8 cellular contexts compared by ENCODE assay signal in the genomic region with DNA sequence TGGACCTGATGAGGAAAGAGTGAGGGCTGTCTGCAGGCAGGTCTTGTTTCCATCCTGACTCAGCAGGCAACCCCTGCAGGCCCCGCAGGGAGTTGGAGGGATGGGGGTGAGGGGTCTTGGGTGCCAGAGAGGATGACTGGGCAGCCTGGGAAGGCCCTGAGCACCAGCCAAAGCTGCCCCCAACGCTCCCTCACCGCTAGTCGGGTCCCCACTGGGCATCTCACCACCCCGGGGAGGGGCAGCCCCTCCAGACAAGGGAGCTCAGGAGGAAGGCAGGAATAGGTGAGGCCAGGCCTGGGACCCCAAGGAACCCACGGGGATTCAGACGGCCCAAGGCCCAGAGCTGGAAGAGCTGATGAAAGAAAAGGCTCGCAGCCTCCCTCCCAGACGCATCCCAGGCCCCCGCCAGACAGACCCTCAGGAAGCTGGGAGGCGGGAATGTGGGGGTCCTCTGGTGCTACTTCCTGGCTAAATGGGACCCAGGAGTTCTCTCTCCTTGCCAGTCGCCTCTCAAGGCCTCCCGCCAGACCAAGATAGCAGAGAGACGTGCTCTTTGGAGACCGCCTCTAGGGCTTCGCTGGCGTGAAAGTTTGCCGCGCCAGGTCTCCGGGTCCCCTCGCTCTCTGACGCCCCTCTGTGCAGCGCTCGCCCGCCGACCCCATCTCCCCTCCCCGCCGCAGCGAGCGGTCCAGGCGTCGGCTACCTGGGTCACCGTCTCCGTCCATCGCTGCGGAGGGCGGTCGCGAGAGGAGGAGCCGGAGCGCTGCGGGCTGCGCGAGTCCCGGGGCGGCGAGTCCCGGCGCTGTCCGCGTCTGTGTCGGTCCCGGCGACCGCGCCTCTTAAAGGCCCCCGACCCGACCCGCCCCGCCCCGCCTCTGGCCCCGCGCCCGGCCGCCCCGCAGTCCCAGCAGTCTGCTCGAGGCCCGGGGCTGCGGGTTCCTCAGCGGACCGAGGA. TPM values are rescaled to one million over a fixed set of nuclear protein-coding genes. Genes with fewer than 3 reads are reported as not detected.
DNase-seq lines count a peak whose midpoint lies in the region; ATAC-seq and TF ChIP-seq lines count a peak whose summit lies in the region.

A gene with protein sequence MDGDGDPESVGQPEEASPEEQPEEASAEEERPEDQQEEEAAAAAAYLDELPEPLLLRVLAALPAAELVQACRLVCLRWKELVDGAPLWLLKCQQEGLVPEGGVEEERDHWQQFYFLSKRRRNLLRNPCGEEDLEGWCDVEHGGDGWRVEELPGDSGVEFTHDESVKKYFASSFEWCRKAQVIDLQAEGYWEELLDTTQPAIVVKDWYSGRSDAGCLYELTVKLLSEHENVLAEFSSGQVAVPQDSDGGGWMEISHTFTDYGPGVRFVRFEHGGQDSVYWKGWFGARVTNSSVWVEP (minus strand): TSS at position 814 of the 955 bp plus-strand sequence. CDS start 89 bp downstream, at position 725.

- H3K27ac ChIP-seq in caudate nucleus (ENCODE audit: low read depth, low read length) (peak within 1 kb of the TSS; percentile 88), left lung (peak within 1 kb of the TSS in 1 of 2 donors; percentile 30), substantia nigra (ENCODE audit: low read depth, low read length, poor library complexity, severe bottlenecking) (peak within 1 kb of the TSS; percentile 58)

- H3K4me1 ChIP-seq in left lung, result peaks cover 8 to 44% of the 10 kb centered on the region in 2 donors

- H3K27me3 Mint-ChIP-seq in T-helper 2 cell treated with Interferon-gamma antibody and Interleukin-4, amounts not matched to agents 5 μg/mL and 100 μg/mL, for 36 hours (ENCODE audit: low read depth), result peaks cover 12% of the 10 kb centered on the region

- H3K4me3 Mint-ChIP-seq in T-helper 2 cell treated with Interferon-gamma antibody and Interleukin-4, amounts not matched to agents 5 μg/mL and 100 μg/mL, for 36 hours, result peak within 1 kb of the TSS; percentile 72

- peaks cover 12% of the 10 kb centered on the region for H3K36me3 Mint-ChIP-seq in T-helper 2 cell treated with Interferon-gamma antibody and Interleukin-4, amounts not matched to agents 5 μg/mL and 100 μg/mL, for 36 hours (ENCODE audit: low read depth)

- peak within 1 kb of the TSS; percentile 53 for H3K4me3 ChIP-seq in Jurkat, Clone E6-1 (ENCODE audit: low read length)
- peak within 1 kb of the TSS; percentile 57 to 64 for H3K4me3 ChIP-seq in left lung

- H3K27ac Mint-ChIP-seq in T-helper 2 cell treated with Interferon-gamma antibody and Interleukin-4, amounts not matched to agents 5 μg/mL and 100 μg/mL, for 36 hours, result no peak within 1 kb of the TSS

- no peak for DNase-seq in T-helper 2 cell treated with Interferon-gamma antibody and Interleukin-4, amounts not matched to agents 5 μg/mL and 100 μg/mL, for 36 hours (ENCODE audit: low spot score)
- DNase-seq in T-helper 2 cell (no peak), caudate nucleus (lab: John Stamatoyannopoulos, UW) (peak in 12 of 61 donors; percentile 39 to 77 (median 55)), left lung (peak in 1 of 2 donors; percentile 86), substantia nigra (lab: John Stamatoyannopoulos, UW) (peak in 16 of 49 donors; percentile 21 to 91 (median 46)), NCI-H1694 treated with DMSO at 0.1 percent for 48 hours (lab: John Stamatoyannopoulos, UW) (no peak), NOMO-1 treated with dmso at 0.1 percent for 144 hours (lab: John Stamatoyannopoulos, UW; ENCODE audit: unreplicated experiment) (no peak)
- DNase-seq in Jurkat, Clone E6-1 (ENCODE audit: low read depth, low spot score), result no peak

- no peaks in the 10 kb centered on the region for H3K9me3 ChIP-seq in left lung

- H3K27me3 ChIP-seq in left lung, result peaks cover 11 to 45% of the 10 kb centered on the region in 2 donors

- peak; percentile 56 for ATAC-seq in left lung

- no peaks in the 10 kb centered on the region for H3K36me3 ChIP-seq in left lung

- intact Hi-C loops in left lung (cut with DNase I), result loop anchor here in 1 of 2 donors (5.0 kb wide), 1 partner anchor 68 kb away; no protein-coding TSS in a partner anchor

- peaks cover 15% of the 10 kb centered on the region for H3K4me1 Mint-ChIP-seq in T-helper 2 cell treated with Interferon-gamma antibody and Interleukin-4, amounts not matched to agents 5 μg/mL and 100 μg/mL, for 36 hours (ENCODE audit: low read depth)

- no peak for TF ChIP-seq CTCF in left lung (IDR thresholded peaks at IDR 0.05)

- H3K9me3 Mint-ChIP-seq in T-helper 2 cell treated with Interferon-gamma antibody and Interleukin-4, amounts not matched to agents 5 μg/mL and 100 μg/mL, for 36 hours, result no peaks in the 10 kb centered on the region

RNA-seq across cellular contexts. Expression of the gene that starts here (rescaled TPM):
- polyA plus RNA-seq in Jurkat, Clone E6-1 (2012; ENCODE audit: insufficient read depth, insufficient read length), result 2.0 TPM
- total RNA-seq in left lung, result 10 to 100 TPM in 1 of 2 donors, 1 to 10 TPM in 1; 8.0 to 12.7 TPM
